Comparison of ENCODE assay signal across 1 cellular context in the genomic region with DNA sequence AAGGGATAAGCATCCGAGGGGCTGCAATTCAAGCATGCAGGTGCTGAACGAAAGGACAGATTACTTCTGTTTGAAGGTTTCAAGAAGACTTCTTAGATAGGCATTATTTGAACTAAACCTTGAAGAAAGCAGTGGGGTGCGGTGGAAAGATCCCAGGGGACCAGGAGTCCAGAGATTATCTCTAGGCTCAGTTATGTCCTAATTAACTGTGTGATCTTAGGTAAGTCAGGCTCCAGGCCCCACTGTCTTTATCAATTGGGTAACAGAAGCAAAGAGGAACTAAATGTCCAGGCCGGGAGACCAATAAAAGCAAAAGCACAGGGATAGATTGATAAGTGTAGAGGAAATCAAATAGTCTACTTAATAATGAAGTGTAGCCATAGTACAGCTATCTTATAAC.
TF ChIP-seq lines count a peak whose summit lies in the region.

No MANE protein-coding gene starts in this region.

TF ChIP-seq in K562, 482 proteins besides CTCF, POLR2A, EP300 and RAD21 (continued from another document):
- TF ChIP-seq MCM7 (IDR thresholded peaks at IDR 0.05) (no peak), ARID1B (IDR thresholded peaks at IDR 0.05) (peak; percentile 32; the same call in 1 of the 2 replicates)
